15 cellular contexts compared by ENCODE assay signal in genomic region chr2:202689898-202690297, GRCh38. TPM values are rescaled to one million over a fixed set of nuclear protein-coding genes. Genes with fewer than 3 reads are reported as not detected.
DNase-seq lines count a peak whose midpoint lies in the region; ATAC-seq and TF ChIP-seq lines count a peak whose summit lies in the region.
"Had no signal": no experiment of that assay in that cellular context is flagged by ENCODE, and none has a peak within 500 bp of the region (broad histone marks: within the 10 kb centered on the region; RNA-seq: fewer than 3 reads in every experiment).

No MANE protein-coding gene starts in this region.

- TF ChIP-seq POLR2A in lower leg skin (IDR thresholded peaks at IDR 0.05), result no peak

- intact Hi-C loops in left colon (cut with DNase I, micrococcal nuclease), result no loop called here
- intact Hi-C loops in lower leg skin (cut with DNase I; ENCODE audit: low total_unique reads), result no loop called here
- intact Hi-C loops in activated T-helper 2 cell treated with anti-CD3 and anti-CD28 coated beads, Interferon-gamma antibody, Interleukin-2, Interleukin-4, amounts not matched to agents 10 μg/mL and 5 μg/mL and 100 μg/mL, durations not matched to agents 14 hours and 24 hours and 36 hours (cut with micrococcal nuclease), result no loop called here

- H3K27ac Mint-ChIP-seq in activated naive CD4-positive, alpha-beta T cell treated with anti-CD3 and anti-CD28 coated beads, Interleukin-2, amount 50 U/mL, for 72 hours, result peak overlapping the region; percentile 44 to 90
- H3K27ac Mint-ChIP-seq in activated naive CD8-positive, alpha-beta T cell, result peak overlapping the region; percentile 72
- no peak overlapping the region for H3K27ac Mint-ChIP-seq in activated T-helper 2 cell treated with anti-CD3 and anti-CD28 coated beads, Interferon-gamma antibody, Interleukin-2, Interleukin-4, amounts not matched to agents 10 μg/mL and 5 μg/mL and 100 μg/mL, durations not matched to agents 14 hours and 24 hours and 36 hours

- H3K4me3 ChIP-seq in lower leg skin (ENCODE audit: low read depth, poor library complexity, severe bottlenecking), result no peak overlapping the region
- H3K4me3 ChIP-seq: GM23248, K562 had no signal

- no peaks in the 10 kb centered on the region for H3K27me3 Mint-ChIP-seq in activated naive CD8-positive, alpha-beta T cell
- H3K27me3 Mint-ChIP-seq in activated T-helper 2 cell treated with anti-CD3 and anti-CD28 coated beads, Interferon-gamma antibody, Interleukin-2, Interleukin-4, amounts not matched to agents 10 μg/mL and 5 μg/mL and 100 μg/mL, durations not matched to agents 14 hours and 24 hours and 36 hours (ENCODE audit: low read depth), result no peaks in the 10 kb centered on the region

- H3K4me3 Mint-ChIP-seq in activated naive CD8-positive, alpha-beta T cell, result peak overlapping the region; percentile 62
- no peak overlapping the region for H3K4me3 Mint-ChIP-seq in activated T-helper 2 cell treated with anti-CD3 and anti-CD28 coated beads, Interferon-gamma antibody, Interleukin-2, Interleukin-4, amounts not matched to agents 10 μg/mL and 5 μg/mL and 100 μg/mL, durations not matched to agents 14 hours and 24 hours and 36 hours (ENCODE audit: low read depth)

- no peak for ATAC-seq in activated naive CD4-positive, alpha-beta T cell treated with anti-CD3 and anti-CD28 coated beads, Interleukin-2, amount 50 U/mL, for 72 hours
- peak; percentile 69 for ATAC-seq in left colon
- no peak for ATAC-seq in HG02678 (IDR thresholded peaks at IDR 0.05; ENCODE audit: unreplicated experiment)
- ATAC-seq: K562 had no signal

- WGBS in lower leg skin, 2 donors, result 79 to 82% methylated on average over 2 of the region's 2 CpGs

- no peak for DNase-seq in activated naive CD4-positive, alpha-beta T cell treated with anti-CD3 and anti-CD28 coated beads, Interleukin-2, amount 50 U/mL, for 72 hours (ENCODE audit: low spot score in 2 of 2)
- DNase-seq in activated naive CD4-positive, alpha-beta T cell treated with Interleukin-2 at 50 U/mL for 16 hours, result no peak
- DNase-seq in left colon (no peak), lower leg skin (ENCODE audit: low spot score in 2 of 2) (no peak)
- no peak for DNase-seq in activated T-helper 2 cell treated with anti-CD3 and anti-CD28 coated beads, Interferon-gamma antibody, Interleukin-2, Interleukin-4, amounts not matched to agents 10 μg/mL and 5 μg/mL and 100 μg/mL, durations not matched to agents 14 hours and 24 hours and 36 hours (ENCODE audit: low spot score)
- DNase-seq: COR-L47, GF-D8, NCI-H1930, NCI-H446, NCI-H69, OCI-M1 had no signal

- H3K4me1 Mint-ChIP-seq in activated naive CD8-positive, alpha-beta T cell (ENCODE audit: low read depth), result peaks cover 70% of the 10 kb centered on the region
- peaks cover 14% of the 10 kb centered on the region for H3K4me1 Mint-ChIP-seq in activated T-helper 2 cell treated with anti-CD3 and anti-CD28 coated beads, Interferon-gamma antibody, Interleukin-2, Interleukin-4, amounts not matched to agents 10 μg/mL and 5 μg/mL and 100 μg/mL, durations not matched to agents 14 hours and 24 hours and 36 hours (ENCODE audit: low read depth)

- TF ChIP-seq CTCF in lower leg skin (IDR thresholded peaks at IDR 0.05), result no peak

- H3K9me3 Mint-ChIP-seq in activated naive CD4-positive, alpha-beta T cell treated with anti-CD3 and anti-CD28 coated beads, Interleukin-2, amount 50 U/mL, for 72 hours, result no peaks in the 10 kb centered on the region
- no peaks in the 10 kb centered on the region for H3K9me3 Mint-ChIP-seq in activated naive CD8-positive, alpha-beta T cell (ENCODE audit: low read depth)
- no peaks in the 10 kb centered on the region for H3K9me3 Mint-ChIP-seq in activated T-helper 2 cell treated with anti-CD3 and anti-CD28 coated beads, Interferon-gamma antibody, Interleukin-2, Interleukin-4, amounts not matched to agents 10 μg/mL and 5 μg/mL and 100 μg/mL, durations not matched to agents 14 hours and 24 hours and 36 hours

- H3K36me3 Mint-ChIP-seq in activated naive CD4-positive, alpha-beta T cell treated with anti-CD3 and anti-CD28 coated beads, Interleukin-2, amount 50 U/mL, for 72 hours, result peaks cover 0 to 4% of the 10 kb centered on the region in 2 donors
- H3K36me3 Mint-ChIP-seq in activated naive CD8-positive, alpha-beta T cell, result peaks cover 4% of the 10 kb centered on the region
- H3K36me3 Mint-ChIP-seq in activated T-helper 2 cell treated with anti-CD3 and anti-CD28 coated beads, Interferon-gamma antibody, Interleukin-2, Interleukin-4, amounts not matched to agents 10 μg/mL and 5 μg/mL and 100 μg/mL, durations not matched to agents 14 hours and 24 hours and 36 hours (ENCODE audit: low read depth), result no peaks in the 10 kb centered on the region

RNA-seq across cellular contexts. Expression of gene FAM117B, which starts 55.1 kb away (rescaled TPM):
- 10 to 100 TPM; 17.7 to 23.3 TPM for total RNA-seq in activated naive CD4-positive, alpha-beta T cell treated with anti-CD3 and anti-CD28 coated beads, Interleukin-2, amount 50 U/mL, for 72 hours
- total RNA-seq in left colon (10 to 100 TPM; 16.1 to 17.7 TPM), lower leg skin (10 to 100 TPM in 3 of 4 donors, 1 to 10 TPM in 1; 9.6 to 28.8 (median 17.0) TPM)
- total RNA-seq in activated T-helper 2 cell treated with anti-CD3 and anti-CD28 coated beads, Interferon-gamma antibody, Interleukin-2, Interleukin-4, amounts not matched to agents 10 μg/mL and 5 μg/mL and 100 μg/mL, durations not matched to agents 14 hours and 24 hours and 36 hours, result 8.3 and 9.2 TPM in 2 replicates
